ENCODE assay signal across 7 cellular contexts in genomic region chr7:3154881-3155494, GRCh38.
DNase-seq lines count a peak whose midpoint lies in the region; ATAC-seq and TF ChIP-seq lines count a peak whose summit lies in the region.

No MANE protein-coding gene starts in this region.

- POLR2A ChIA-PET in activated naive CD8-positive, alpha-beta T cell treated with anti-CD3 and anti-CD28 coated beads, Interleukin-2, amount 10 ng/mL, durations not matched to agents 7 days and 5 days (lab: Charles Lee) = interaction anchor here (0.6 to 1.3 kb wide), 3 partner anchors 60 to 109 kb away, joined by 3 read pairs; no protein-coding TSS in a partner anchor

- no peak overlapping the region for H3K27ac ChIP-seq in SK-N-MC

- peak; percentile 66 for ATAC-seq in HG02943 (IDR thresholded peaks at IDR 0.05; ENCODE audit: low read depth, unreplicated experiment)
- peak; percentile 61 for ATAC-seq in activated naive CD8-positive, alpha-beta T cell treated with anti-CD3 and anti-CD28 coated beads, Interleukin-2, amount 10 ng/mL, durations not matched to agents 7 days and 5 days (ENCODE audit: low read depth)
- ATAC-seq in HG03565 (IDR thresholded peaks at IDR 0.05; ENCODE audit: unreplicated experiment) = no peak

- H3K27ac Mint-ChIP-seq in activated naive CD8-positive, alpha-beta T cell treated with anti-CD3 and anti-CD28 coated beads, Interleukin-2, amount 10 ng/mL, durations not matched to agents 7 days and 5 days = peak overlapping the region; percentile 4

- H3K4me1 Mint-ChIP-seq in activated naive CD8-positive, alpha-beta T cell treated with anti-CD3 and anti-CD28 coated beads, Interleukin-2, amount 10 ng/mL, durations not matched to agents 7 days and 5 days = peaks cover 15% of the 10 kb centered on the region

- H3K9me3 Mint-ChIP-seq in activated naive CD8-positive, alpha-beta T cell treated with anti-CD3 and anti-CD28 coated beads, Interleukin-2, amount 10 ng/mL, durations not matched to agents 7 days and 5 days = peaks cover 1% of the 10 kb centered on the region

- H3K27me3 ChIP-seq in kidney epithelial cell (ENCODE audit: control insufficient read depth, insufficient read depth, low read length) = no peaks in the 10 kb centered on the region

- no peaks in the 10 kb centered on the region for H3K36me3 Mint-ChIP-seq in activated naive CD8-positive, alpha-beta T cell treated with anti-CD3 and anti-CD28 coated beads, Interleukin-2, amount 10 ng/mL, durations not matched to agents 7 days and 5 days

- H3K9ac ChIP-seq in SK-N-MC (ENCODE audit: insufficient read length) = no peak overlapping the region

- H3K36me3 ChIP-seq in SK-N-MC (ENCODE audit: insufficient read depth, low read length) = no peaks in the 10 kb centered on the region
- H3K36me3 ChIP-seq in kidney epithelial cell (ENCODE audit: control insufficient read depth, insufficient read depth, low read length) = no peaks in the 10 kb centered on the region

- H3K4me3 Mint-ChIP-seq in activated naive CD8-positive, alpha-beta T cell treated with anti-CD3 and anti-CD28 coated beads, Interleukin-2, amount 10 ng/mL, durations not matched to agents 7 days and 5 days = no peak overlapping the region

- H3K9me3 ChIP-seq in SK-N-MC (ENCODE audit: low read depth, low read length) = no peaks in the 10 kb centered on the region

- peaks cover 3% of the 10 kb centered on the region for H3K27me3 Mint-ChIP-seq in activated naive CD8-positive, alpha-beta T cell treated with anti-CD3 and anti-CD28 coated beads, Interleukin-2, amount 10 ng/mL, durations not matched to agents 7 days and 5 days

- H3K4me3 ChIP-seq in SK-N-MC (no peak overlapping the region), kidney epithelial cell (ENCODE audit: low read depth, low read length) (no peak overlapping the region)

- DNase-seq in GM04504 (ENCODE audit: low read depth) = peak; percentile 3
- peak; percentile 52 for DNase-seq in SK-N-MC (ENCODE audit: low read depth, low spot score)
- no peak for DNase-seq in activated naive CD8-positive, alpha-beta T cell treated with anti-CD3 and anti-CD28 coated beads, Interleukin-2, amount 10 ng/mL, durations not matched to agents 7 days and 5 days
- DNase-seq in kidney epithelial cell (ENCODE audit: low read depth) = no peak
- peak; percentile 27 to 30 for DNase-seq in stimulated activated CD8-positive, alpha-beta memory T cell treated with anti-CD3 and anti-CD28 coated beads, Interleukin-2, amount 100 ng/mL, for 1 hour (ENCODE audit: low read depth in 2 of 2)

- peak; percentile 62 for TF ChIP-seq CTCF in kidney epithelial cell (IDR thresholded peaks at IDR 0.05; ENCODE audit: insufficient read depth, low read length, poor library complexity, severe bottlenecking)

Comparison
In these comparisons a context has a peak if more than half of its experiments do, and no peak if none do; other contexts are left out.
1. DNase-seq: peak in GM04504 (single experiment), SK-N-MC (single experiment) and stimulated activated CD8-positive, alpha-beta memory T cell treated with anti-CD3 and anti-CD28 coated beads, Interleukin-2, amount 100 ng/mL, for 1 hour (2 of 2); none in activated naive CD8-positive, alpha-beta T cell treated with anti-CD3 and anti-CD28 coated beads, Interleukin-2, amount 10 ng/mL, durations not matched to agents 7 days and 5 days (single experiment) and kidney epithelial cell (single experiment).